Comparison of ENCODE assay signal across 4 cellular contexts in genomic region chr9:120997502-120997901, GRCh38.
TF ChIP-seq lines count a peak whose summit lies in the region.

No MANE protein-coding gene starts in this region.

TF ChIP-seq in SK-N-SH, 30 proteins besides CTCF, POLR2A, EP300 and RAD21:
- TF ChIP-seq SMC3 (IDR thresholded peaks at IDR 0.05; ENCODE audit: low read depth, low read length) (no peak), MEF2A (IDR thresholded peaks at IDR 0.05; ENCODE audit: borderline replicate concordance, low read depth) (no peak), RXRA (IDR thresholded peaks at IDR 0.05; ENCODE audit: borderline replicate concordance, low read depth) (no peak), RCOR1 (IDR thresholded peaks at IDR 0.05; ENCODE audit: low read length) (no peak), CHD2 (IDR thresholded peaks at IDR 0.05; ENCODE audit: low read length, partially characterized antibody) (no peak)

TF ChIP-seq in SK-N-SH treated with all-trans-retinoic acid at 6 μM for 48 hours, 23 proteins besides CTCF, POLR2A, EP300 and RAD21:
- TF ChIP-seq BACH2 (CRISPR knock-in tag; IDR thresholded peaks at IDR 0.05; ENCODE audit: borderline replicate concordance) (no peak), PATZ1 (CRISPR knock-in tag; IDR thresholded peaks at IDR 0.05; ENCODE audit: borderline replicate concordance) (no peak), ZFP30 (CRISPR knock-in tag; IDR thresholded peaks at IDR 0.05) (no peak), CSRNP3 (CRISPR knock-in tag; IDR thresholded peaks at IDR 0.05) (no peak), PPARA (CRISPR knock-in tag; IDR thresholded peaks at IDR 0.05; ENCODE audit: borderline replicate concordance) (no peak), TOX (CRISPR knock-in tag; IDR thresholded peaks at IDR 0.05; ENCODE audit: borderline replicate concordance) (no peak), ZNF8 (CRISPR knock-in tag; IDR thresholded peaks at IDR 0.05) (no peak), ESRRG (CRISPR knock-in tag; IDR thresholded peaks at IDR 0.05) (no peak), CSDC2 (CRISPR knock-in tag; IDR thresholded peaks at IDR 0.05) (no peak), ZFP3 (CRISPR knock-in tag; IDR thresholded peaks at IDR 0.05) (no peak), POU6F1 (CRISPR knock-in tag; IDR thresholded peaks at IDR 0.05; ENCODE audit: borderline replicate concordance, low read depth) (no peak), ARNTL (CRISPR knock-in tag; IDR thresholded peaks at IDR 0.05; ENCODE audit: borderline replicate concordance, low read depth) (no peak)

TF ChIP-seq in IMR-90, 13 proteins besides CTCF, POLR2A, EP300 and RAD21:
- no peak for TF ChIP-seq MAZ (IDR thresholded peaks at IDR 0.05; ENCODE audit: borderline replicate concordance, low read depth, low read length)
- TF ChIP-seq CHD1 (IDR thresholded peaks at IDR 0.05; ENCODE audit: low read depth, low read length), result no peak
- TF ChIP-seq RCOR1 (IDR thresholded peaks at IDR 0.05; ENCODE audit: insufficient replicate concordance, low read length), result no peak
- TF ChIP-seq MAFK (IDR thresholded peaks at IDR 0.05; ENCODE audit: low read depth, low read length), result no peak
- no peak for TF ChIP-seq ELK1 (IDR thresholded peaks at IDR 0.05; ENCODE audit: borderline replicate concordance, low read depth, low read length)
- TF ChIP-seq USF2 (IDR thresholded peaks at IDR 0.05; ENCODE audit: low read depth, low read length), result no peak
- no peak for TF ChIP-seq RFX5 (IDR thresholded peaks at IDR 0.05; ENCODE audit: low read depth, low read length)
- TF ChIP-seq BHLHE40 (IDR thresholded peaks at IDR 0.05; ENCODE audit: low read depth, low read length), result no peak
- no peak for TF ChIP-seq CEBPB (IDR thresholded peaks at IDR 0.05; ENCODE audit: low read depth, low read length)
- no peak for TF ChIP-seq SMC3 (IDR thresholded peaks at IDR 0.05; ENCODE audit: low read depth, low read length)
- TF ChIP-seq MXI1 (IDR thresholded peaks at IDR 0.05; ENCODE audit: borderline replicate concordance, low read depth, low read length), result no peak
- no peak for TF ChIP-seq NFE2L2 (IDR thresholded peaks at IDR 0.05; ENCODE audit: low read depth, low read length)
- no peak for TF ChIP-seq FOS (IDR thresholded peaks at IDR 0.05; ENCODE audit: low read depth, low read length)

TF ChIP-seq in liver, 16 proteins besides CTCF, POLR2A, EP300 and RAD21:
- TF ChIP-seq HNF4G (IDR thresholded peaks at IDR 0.05), result peak; percentile 29
- peak in 1 of 2 donors; percentile 45 for TF ChIP-seq HNF4A (conservative IDR thresholded peaks at IDR 0.05)
- TF ChIP-seq YY1 (IDR thresholded peaks at IDR 0.05), result no peak
- no peak for TF ChIP-seq JUND (IDR thresholded peaks at IDR 0.05)
